In genomic region chr11:33893711-33894401, GRCh38 we compare ENCODE assay signal across 8 cellular contexts. TPM values are rescaled to one million over a fixed set of nuclear protein-coding genes. Genes with fewer than 3 reads are reported as not detected.
DNase-seq lines count a peak whose midpoint lies in the region; ATAC-seq and TF ChIP-seq lines count a peak whose summit lies in the region.

No MANE protein-coding gene starts in this region.

- H3K4ac ChIP-seq in neuronal stem cell (ENCODE audit: low read length): no peak overlapping the region

- H2BK12ac ChIP-seq in neuronal stem cell (ENCODE audit: low read length): no peak overlapping the region

- POLR2A ChIA-PET in activated CD8-positive, alpha-beta T cell treated with anti-CD3 and anti-CD28 coated beads for 36 hours (lab: Charles Lee): interaction anchor here (0.7 to 1.3 kb wide), 4 partner anchors 16 to 345 kb away, joined by 3 read pairs; no protein-coding TSS in a partner anchor

- H3K4me1 Mint-ChIP-seq in activated CD8-positive, alpha-beta T cell treated with anti-CD3 and anti-CD28 coated beads for 36 hours (ENCODE audit: low read depth): peaks cover 47% of the 10 kb centered on the region

- intact Hi-C loops in activated CD8-positive, alpha-beta T cell treated with anti-CD3 and anti-CD28 coated beads for 36 hours (cut with micrococcal nuclease): loop anchor here (10.0 kb wide), 1 partner anchor 351 kb away; no protein-coding TSS in a partner anchor
- intact Hi-C loops in left ventricle myocardium superior (cut with micrococcal nuclease) (no loop called here), testis (cut with DNase I; ENCODE audit: low total_unique reads) (no loop called here)

- no peak overlapping the region for H4K8ac ChIP-seq in neuronal stem cell (ENCODE audit: low read depth, low read length)

- no peak overlapping the region for H2AFZ ChIP-seq in neuronal stem cell (ENCODE audit: low read length)

- WGBS in neuronal stem cell (ENCODE audit: extremely low coverage in 2 of 2, insufficient read length in 2 of 2, insufficient replicate concordance in 1 of 2), 2 donors: no CpG with 5 or more reads among the region's 14 CpGs
- WGBS in testis, 2 donors: 82 to 83% methylated on average over 14 of the region's 14 CpGs

- H3K4me3 ChIP-seq in BLaER1 (peak overlapping the region; percentile 50), neuronal stem cell (ENCODE audit: low read length in 2 of 2) (no peak overlapping the region), testis (no peak overlapping the region)

- H3K4me1 ChIP-seq in BLaER1 (peaks cover 80% of the 10 kb centered on the region), neuronal stem cell (ENCODE audit: control insufficient read depth in 2 of 2, insufficient read depth in 1 of 2, low read depth in 1 of 2, low read length in 2 of 2) (peaks cover 6 to 15% of the 10 kb centered on the region in 2 donors), testis (peaks cover under 1% of the 10 kb centered on the region)

- H3K27me3 ChIP-seq in BLaER1: no peaks in the 10 kb centered on the region
- H3K27me3 ChIP-seq in neuronal stem cell (ENCODE audit: control insufficient read depth in 3 of 3, insufficient read depth in 3 of 3, low read depth in 1 of 3, low read length in 3 of 3): peaks cover 0 to 22% (median 0%) of the 10 kb centered on the region in 3 experiments
- H3K27me3 ChIP-seq in testis: no peaks in the 10 kb centered on the region

- H3K18ac ChIP-seq in neuronal stem cell (ENCODE audit: low read length): no peak overlapping the region

- H3K9me3 Mint-ChIP-seq in activated CD8-positive, alpha-beta T cell treated with anti-CD3 and anti-CD28 coated beads for 36 hours: no peaks in the 10 kb centered on the region

- no peak for TF ChIP-seq POLR2A in testis (IDR thresholded peaks at IDR 0.05)

- no peak overlapping the region for H3K23ac ChIP-seq in neuronal stem cell (ENCODE audit: low read depth, low read length, poor library complexity)

- CTCF ChIA-PET in activated CD8-positive, alpha-beta T cell treated with anti-CD3 and anti-CD28 coated beads for 36 hours (lab: Charles Lee): interaction anchor here (0.7 to 2.5 kb wide), 6 partner anchors 10 to 98 kb away, joined by 3 to 9 read pairs (median 4); no protein-coding TSS in a partner anchor

- TF ChIP-seq CTCF in activated CD8-positive, alpha-beta T cell treated with anti-CD3 and anti-CD28 coated beads for 36 hours (IDR thresholded peaks at IDR 0.05): no peak
- no peak for TF ChIP-seq CTCF in testis (IDR thresholded peaks at IDR 0.05)

- H2BK15ac ChIP-seq in neuronal stem cell (ENCODE audit: low read length): no peak overlapping the region

- H3K4me3 Mint-ChIP-seq in activated CD8-positive, alpha-beta T cell treated with anti-CD3 and anti-CD28 coated beads for 36 hours: peak overlapping the region; percentile 42

- H3K36me3 Mint-ChIP-seq in activated CD8-positive, alpha-beta T cell treated with anti-CD3 and anti-CD28 coated beads for 36 hours (ENCODE audit: low read depth): no peaks in the 10 kb centered on the region

- peak overlapping the region; percentile 78 for H3K27ac Mint-ChIP-seq in activated CD8-positive, alpha-beta T cell treated with anti-CD3 and anti-CD28 coated beads for 36 hours

- peak; percentile 34 for DNase-seq in HT1080 (ENCODE audit: low read depth)
- DNase-seq in activated CD8-positive, alpha-beta T cell treated with anti-CD3 and anti-CD28 coated beads for 36 hours: peak; percentile 91
- no peak for DNase-seq in left ventricle myocardium superior
- DNase-seq in stimulated activated CD8-positive, alpha-beta memory T cell treated with anti-CD3 and anti-CD28 coated beads, Interleukin-7, amount 100 ng/mL, for 48 hours (ENCODE audit: extremely low read depth in 1 of 2, low read depth in 1 of 2): peak; percentile 59 to 77
- DNase-seq in neuronal stem cell (ENCODE audit: low spot score): no peak
- DNase-seq in testis: no peak

- H3K79me1 ChIP-seq in neuronal stem cell (ENCODE audit: low read depth, low read length): no peaks in the 10 kb centered on the region

- H2AK5ac ChIP-seq in neuronal stem cell (ENCODE audit: low read depth, low read length): no peak overlapping the region

- ATAC-seq in GM19455 (IDR thresholded peaks at IDR 0.05; ENCODE audit: unreplicated experiment) (peak; percentile 86), left ventricle myocardium superior (peak; percentile 62)
- peak; percentile 89 for ATAC-seq in activated CD8-positive, alpha-beta T cell treated with anti-CD3 and anti-CD28 coated beads for 36 hours

- H3K9me3 ChIP-seq in BLaER1 (no peaks in the 10 kb centered on the region), neuronal stem cell (replicated peaks in 1 of 2; ENCODE audit: control insufficient read depth in 2 of 2, insufficient read depth in 1 of 2, low read depth in 1 of 2, low read length in 2 of 2) (no peaks in the 10 kb centered on the region), testis (no peaks in the 10 kb centered on the region)

- H3K27ac ChIP-seq in BLaER1: peak overlapping the region; percentile 79
- H3K27ac ChIP-seq in neuronal stem cell (replicated peaks; ENCODE audit: low read length): no peak overlapping the region
- H3K27ac ChIP-seq in testis: no peak overlapping the region

- H3K4me2 ChIP-seq in BLaER1: peak overlapping the region; percentile 82
- no peak overlapping the region for H3K4me2 ChIP-seq in neuronal stem cell (ENCODE audit: insufficient read depth, low read length, poor library complexity, severe bottlenecking)

- H3K27me3 Mint-ChIP-seq in activated CD8-positive, alpha-beta T cell treated with anti-CD3 and anti-CD28 coated beads for 36 hours: peaks cover 55% of the 10 kb centered on the region

- no peak overlapping the region for H2BK5ac ChIP-seq in neuronal stem cell (ENCODE audit: low read length)

- H4K91ac ChIP-seq in neuronal stem cell (ENCODE audit: low read depth, low read length, poor library complexity): no peak overlapping the region

- no peak overlapping the region for H3K14ac ChIP-seq in neuronal stem cell (ENCODE audit: low read length)

- H3K36me3 ChIP-seq in BLaER1 (no peaks in the 10 kb centered on the region), neuronal stem cell (replicated peaks in 1 of 2; ENCODE audit: control insufficient read depth in 2 of 2, insufficient read depth in 2 of 2, low read length in 2 of 2) (no peaks in the 10 kb centered on the region), testis (ENCODE audit: low read depth, missing control alignments) (no peaks in the 10 kb centered on the region)

- H4K20me1 ChIP-seq in BLaER1: no peaks in the 10 kb centered on the region

- no peak overlapping the region for H2BK120ac ChIP-seq in neuronal stem cell (ENCODE audit: low read depth, low read length)

- H3K9ac ChIP-seq in BLaER1: peak overlapping the region; percentile 71
- H3K9ac ChIP-seq in neuronal stem cell (ENCODE audit: low read depth, low read length, poor library complexity): no peak overlapping the region

RNA-seq across cellular contexts. Expression of gene LMO2, which starts 2.0 kb away (rescaled TPM):
- total RNA-seq in HT1080 (2014; rRNA removed; shearing (Covaris generic)): 0.11 and 1.5 TPM in 2 replicates
- 0.59 and 0.87 TPM in 2 replicates for polyA plus RNA-seq in HT1080 (2015; cell fraction: cytosol; rRNA removed)
- 0.16 TPM in 1 of 2 replicates, not detected in the other for polyA plus RNA-seq in HT1080 (2015; cell fraction: nucleus; rRNA removed)
- not detected for total RNA-seq in activated CD8-positive, alpha-beta T cell treated with anti-CD3 and anti-CD28 coated beads for 36 hours
- total RNA-seq in left ventricle myocardium superior (10.9 TPM), testis (1 to 10 TPM; 6.5 to 8.1 TPM)
- 1.9 TPM for polyA plus RNA-seq in neuronal stem cell (2013, experiment 1 of 2)
- polyA plus RNA-seq in neuronal stem cell (2013, experiment 2 of 2): 1.8 TPM
- 18.3 TPM for polyA plus RNA-seq in testis (ENCODE audit: insufficient read depth, low read depth, low replicate concordance)

Comparison
In these comparisons a context has a peak if more than half of its experiments do, and no peak if none do; other contexts are left out.
1. DNase-seq: peak in HT1080 (single experiment), activated CD8-positive, alpha-beta T cell treated with anti-CD3 and anti-CD28 coated beads for 36 hours (single experiment) and stimulated activated CD8-positive, alpha-beta memory T cell treated with anti-CD3 and anti-CD28 coated beads, Interleukin-7, amount 100 ng/mL, for 48 hours (2 of 2); none in left ventricle myocardium superior (single experiment), neuronal stem cell (single experiment) and testis (single experiment).
2. Peak in every context shown above with its lines, with median percentiles within 50 percentile points of each other: ATAC-seq.